9 cellular contexts compared by ENCODE assay signal in the genomic region with DNA sequence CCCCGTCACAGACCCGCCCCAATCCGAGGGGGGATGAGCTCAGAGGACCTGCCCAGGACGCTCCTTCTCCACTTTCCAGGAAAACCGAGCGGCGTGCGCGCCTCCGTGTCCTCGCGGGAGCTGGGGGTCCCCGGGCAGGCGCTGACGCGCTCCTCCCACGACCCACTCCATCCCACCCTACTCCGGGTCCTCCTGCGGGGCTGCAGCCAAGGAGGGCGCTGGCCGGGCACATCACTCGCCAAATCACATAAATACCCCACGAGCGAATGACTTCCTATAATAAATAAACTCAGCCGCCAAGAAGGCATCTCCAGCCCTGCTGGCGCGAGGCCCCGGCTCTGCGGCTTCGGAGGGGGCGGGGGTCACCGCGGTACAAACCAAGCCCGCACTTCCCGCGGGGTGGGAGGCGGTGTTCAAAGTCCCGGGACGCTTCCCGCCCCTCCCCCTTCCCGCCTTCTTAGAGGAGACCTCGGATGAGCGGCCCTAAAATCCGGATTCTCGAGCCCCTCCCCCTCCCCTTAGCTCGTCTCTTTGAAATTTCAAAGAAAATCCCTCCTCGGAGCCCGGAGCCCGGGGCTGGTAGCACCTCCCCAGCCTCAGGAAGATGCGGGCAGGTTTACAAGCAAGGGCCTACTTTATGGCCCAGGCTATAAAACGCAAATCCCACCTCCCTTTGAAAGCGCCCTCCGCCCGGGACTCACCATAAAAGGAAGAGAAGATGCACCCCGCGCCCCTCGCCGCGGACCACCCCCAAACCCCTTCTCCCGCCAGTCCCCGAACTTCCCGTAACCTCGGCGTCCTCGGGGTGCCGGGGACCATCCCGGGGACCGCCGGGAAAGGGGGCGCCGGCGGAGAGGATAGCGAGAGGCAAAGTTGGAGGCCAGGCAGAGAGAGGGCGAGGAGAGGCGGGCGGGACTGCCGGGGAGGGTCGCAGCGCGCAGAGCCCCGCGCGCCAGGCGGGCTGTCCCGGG. TPM values are rescaled to one million over a fixed set of nuclear protein-coding genes. Genes with fewer than 3 reads are reported as not detected.
A peak's percentile ranks its signal among the peaks of the same experiment; 100 is the strongest.
DNase-seq lines count a peak whose midpoint lies in the region; ATAC-seq, FAIRE-seq and TF ChIP-seq lines count a peak whose summit lies in the region.
"Had no signal": no experiment of that assay in that cellular context is flagged by ENCODE, and none has a peak within 500 bp of the region (broad histone marks: within the 10 kb centered on the region; RNA-seq: fewer than 3 reads in every experiment).

No MANE protein-coding gene starts in this region.

- peak; percentile 12 for DNase-seq in GM23248
- no peak for DNase-seq in SK-N-MC (ENCODE audit: low read depth, low spot score)
- peak; percentile 71 for DNase-seq in hepatocyte (ENCODE audit: low spot score)
- no peak for DNase-seq in progenitor cell of endocrine pancreas (ENCODE audit: low spot score, unreplicated experiment)
- DNase-seq in GM12892 (ENCODE audit: insufficient read length), result no peak
- DNase-seq in SJCRH30, result no peak
- no peak for DNase-seq in PC-3
- no peak for DNase-seq in SKM-1 (lab: John Stamatoyannopoulos, UW; ENCODE audit: unreplicated experiment)
- DNase-seq: activated CD4-positive, alpha-beta T cell treated with anti-CD3 and anti-CD28 coated beads, Interleukin-2, amount 50 U/mL, for 1 hour had no signal

- intact Hi-C loops in PC-3 (cut with micrococcal nuclease), result no loop called here

- 1 to 4% methylated on average over 38 to 70 of the region's 85 CpGs for WGBS in GM23248 (ENCODE audit: low coverage in 1 of 2, low lambda C conversion rate in 2 of 2, missing lambda C conversion rate in 2 of 2), 2 experiments
- 2% methylated on average over 40 of the region's 85 CpGs for WGBS in hepatocyte (ENCODE audit: low lambda C conversion rate, missing lambda C conversion rate)

- no peak for ATAC-seq in PC-3

- H3K9me3 ChIP-seq in GM23248 (ENCODE audit: low read depth), result no peaks in the 10 kb centered on the region
- no peaks in the 10 kb centered on the region for H3K9me3 ChIP-seq in SK-N-MC (ENCODE audit: low read depth, low read length)
- H3K9me3 ChIP-seq in hepatocyte (ENCODE audit: low read depth), result no peaks in the 10 kb centered on the region
- no peaks in the 10 kb centered on the region for H3K9me3 ChIP-seq in SJCRH30 (replicated peaks)
- no peaks in the 10 kb centered on the region for H3K9me3 ChIP-seq in PC-3 (ENCODE audit: low read length)

- no peaks in the 10 kb centered on the region for H3K36me3 Mint-ChIP-seq in progenitor cell of endocrine pancreas (ENCODE audit: insufficient read depth)

- H3F3A ChIP-seq in GM23248 (ENCODE audit: insufficient read depth), result no peaks in the 10 kb centered on the region
- no peaks in the 10 kb centered on the region for H3F3A ChIP-seq in PC-3 (ENCODE audit: low read length, unreplicated experiment)

- H2AFZ ChIP-seq in GM23248 (0 out of 2 replicates have a peak overlapping the region, but pooled peaks have one; percentile 48), hepatocyte (peak overlapping the region; percentile 66), PC-3 (ENCODE audit: low read length) (no peak overlapping the region)

- H3K36me3 ChIP-seq in GM23248 (ENCODE audit: low read depth) (no peaks in the 10 kb centered on the region), SK-N-MC (ENCODE audit: insufficient read depth, low read length) (no peaks in the 10 kb centered on the region), hepatocyte (replicated peaks; ENCODE audit: insufficient read depth, low read depth) (no peaks in the 10 kb centered on the region), SJCRH30 (no peaks in the 10 kb centered on the region), PC-3 (ENCODE audit: low read depth, low read length) (no peaks in the 10 kb centered on the region)

- H3K4me3 ChIP-seq in GM23248 (0 out of 2 replicates have a peak overlapping the region, but pooled peaks have one; percentile 32), SK-N-MC (0 out of 2 replicates have a peak overlapping the region, but pooled peaks have one; percentile 22), hepatocyte (peak overlapping the region; percentile 42), SJCRH30 (no peak overlapping the region), PC-3 (ENCODE audit: low read length) (no peak overlapping the region)

- no peaks in the 10 kb centered on the region for H3K79me2 ChIP-seq in GM23248 (ENCODE audit: insufficient read depth)
- no peaks in the 10 kb centered on the region for H3K79me2 ChIP-seq in hepatocyte
- no peaks in the 10 kb centered on the region for H3K79me2 ChIP-seq in PC-3 (ENCODE audit: low read length)

- H3K9ac ChIP-seq in GM23248 (no peak overlapping the region), SK-N-MC (ENCODE audit: insufficient read length) (no peak overlapping the region), PC-3 (ENCODE audit: low read length) (no peak overlapping the region)

- TF ChIP-seq CTCF in hepatocyte (IDR thresholded peaks at IDR 0.05; ENCODE audit: poor library complexity) (no peak), progenitor cell of endocrine pancreas (IDR thresholded peaks at IDR 0.05; ENCODE audit: unreplicated experiment) (no peak), PC-3 (conservative IDR thresholded peaks at IDR 0.05; ENCODE audit: low read depth, low read length) (no peak)

- peaks cover 16% of the 10 kb centered on the region for H3K27me3 ChIP-seq in GM23248 (replicated peaks; ENCODE audit: insufficient read depth)
- peaks cover 93% of the 10 kb centered on the region for H3K27me3 ChIP-seq in hepatocyte
- H3K27me3 ChIP-seq in SJCRH30, result no peaks in the 10 kb centered on the region
- H3K27me3 ChIP-seq in PC-3 (ENCODE audit: low read length), result peaks cover 35% of the 10 kb centered on the region; the same call in 1 of the 2 replicates

- H3K27ac Mint-ChIP-seq in progenitor cell of endocrine pancreas, result no peak overlapping the region

- TF ChIP-seq POLR2A in GM12892 (IDR thresholded peaks at IDR 0.05; ENCODE audit: low read depth, low read length), result no peak

- peak overlapping the region; percentile 59 for H3K4me3 Mint-ChIP-seq in progenitor cell of endocrine pancreas (ENCODE audit: low read depth)

- H3K27ac ChIP-seq in GM23248 (no peak overlapping the region), SK-N-MC (no peak overlapping the region), hepatocyte (peak overlapping the region; percentile 57), SJCRH30 (no peak overlapping the region), PC-3 (ENCODE audit: low read length) (no peak overlapping the region)

- no peaks in the 10 kb centered on the region for H3K9me3 Mint-ChIP-seq in progenitor cell of endocrine pancreas (ENCODE audit: low read depth)

- FAIRE-seq in GM12892 (lab: Jason Lieb, UNC), result no peak

- POLR2A ChIA-PET in PC-3 (lab: Charles Lee; ENCODE audit: unreplicated experiment), result no interaction called here

- in situ Hi-C loops in GM23248 (cut with MboI), result no loop called here

- no peaks in the 10 kb centered on the region for H3K9me2 ChIP-seq in GM23248 (ENCODE audit: insufficient read depth)
- no peaks in the 10 kb centered on the region for H3K9me2 ChIP-seq in hepatocyte (replicated peaks; ENCODE audit: insufficient read depth)
- no peaks in the 10 kb centered on the region for H3K9me2 ChIP-seq in PC-3 (replicated peaks; ENCODE audit: low read length)

- CTCF ChIA-PET in PC-3 (lab: Charles Lee), result no interaction called here

- no peaks in the 10 kb centered on the region for H4K20me1 ChIP-seq in GM23248 (ENCODE audit: insufficient read depth)
- no peaks in the 10 kb centered on the region for H4K20me1 ChIP-seq in hepatocyte (ENCODE audit: insufficient read depth, poor library complexity, severe bottlenecking)
- no peaks in the 10 kb centered on the region for H4K20me1 ChIP-seq in PC-3 (ENCODE audit: low read length)

- peaks cover 52% of the 10 kb centered on the region for H3K27me3 Mint-ChIP-seq in progenitor cell of endocrine pancreas

- BruUV-seq in PC-3 (replicated peaks; lab: Mats Ljungman, UMichigan), result no TSS peak

- peaks cover 5% of the 10 kb centered on the region for H3K4me1 Mint-ChIP-seq in progenitor cell of endocrine pancreas (ENCODE audit: low read depth)

- H3K4me1 ChIP-seq in GM23248 (ENCODE audit: insufficient read depth), result no peaks in the 10 kb centered on the region
- H3K4me1 ChIP-seq in hepatocyte (ENCODE audit: insufficient read depth), result peaks cover 6% of the 10 kb centered on the region
- H3K4me1 ChIP-seq in SJCRH30, result no peaks in the 10 kb centered on the region
- H3K4me1 ChIP-seq in PC-3 (ENCODE audit: insufficient read depth, low read length), result no peaks in the 10 kb centered on the region

- H3K4me2 ChIP-seq in GM23248 (ENCODE audit: unreplicated experiment) (peak overlapping the region; percentile 12), hepatocyte (peak overlapping the region; percentile 88), PC-3 (ENCODE audit: low read length) (no peak overlapping the region)

RNA-seq across cellular contexts. Expression of gene FZD10, which starts 0.7 kb away (rescaled TPM):
- total RNA-seq in GM23248 (2014; rRNA removed; shearing (Covaris generic)), result not detected in 2 replicates
- polyA plus RNA-seq in GM23248 (2016; fragmentation: Nextera tagmentation; extraction: Ambion mirVana) (not detected in 2 replicates), hepatocyte (0.35 and 0.50 TPM in 2 replicates)
- total RNA-seq in hepatocyte (1.3 and 1.7 TPM in 2 replicates), progenitor cell of endocrine pancreas (0.24 and 0.73 TPM in 2 replicates), PC-3 (2014; rRNA removed) (not detected in 2 replicates)
- not detected for polyA plus RNA-seq in GM12892 (2012; ENCODE audit: missing spikeins)
- total RNA-seq in SJCRH30 (2014; rRNA removed; shearing (Covaris generic)), result not detected in 2 replicates

Comparison
In these comparisons a context has a peak if more than half of its experiments do, and no peak if none do; other contexts are left out.
1. DNase-seq: peak in GM23248 (single experiment) and hepatocyte (single experiment); none in SK-N-MC (single experiment), progenitor cell of endocrine pancreas (single experiment), GM12892 (single experiment), SJCRH30 (0 of 2), PC-3 (single experiment) and SKM-1 (single experiment).
2. H3K4me3 ChIP-seq: peak in GM23248 (single experiment), SK-N-MC (single experiment) and hepatocyte (single experiment); none in SJCRH30 (single experiment) and PC-3 (single experiment).